20 cellular contexts compared by ENCODE assay signal in the genomic region with DNA sequence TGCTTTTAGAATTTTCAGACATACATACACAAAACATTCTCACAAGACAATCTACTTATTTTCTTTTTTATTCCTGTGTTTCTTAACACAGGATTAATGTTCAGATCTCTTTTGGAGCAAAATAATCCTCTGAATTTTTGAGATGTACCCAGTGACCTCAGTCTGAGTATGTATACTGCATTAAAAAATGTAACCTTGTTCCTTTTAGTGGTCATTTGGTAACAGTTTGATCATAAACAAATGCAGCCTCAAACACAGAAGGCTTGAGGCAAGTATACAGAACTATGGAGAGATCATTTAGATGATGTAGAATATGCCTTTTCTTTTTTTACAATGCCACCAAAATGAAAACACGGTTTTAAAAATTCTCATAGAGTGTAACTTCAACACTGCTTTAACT. TPM values are rescaled to one million over a fixed set of nuclear protein-coding genes. Genes with fewer than 3 reads are reported as not detected.
DNase-seq lines count a peak whose midpoint lies in the region; TF ChIP-seq lines count a peak whose summit lies in the region.
"Had no signal": no experiment of that assay in that cellular context is flagged by ENCODE, and none has a peak within 500 bp of the region (broad histone marks: within the 10 kb centered on the region; RNA-seq: fewer than 3 reads in every experiment).

No MANE protein-coding gene starts in this region.

- DNase-seq in T-helper 1 cell (no peak), HCEC 1CT (peak; percentile 44), brain microvascular endothelial cell (no peak), osteocyte (ENCODE audit: extremely low spot score, unreplicated experiment) (no peak), Ammon's horn (ENCODE audit: low spot score) (no peak), A172 (ENCODE audit: low spot score) (no peak), NCI-H69 (lab: John Stamatoyannopoulos, UW) (no peak)
- DNase-seq: activated CD4-positive, alpha-beta T cell treated with anti-CD3 and anti-CD28 coated beads, Interleukin-2, amount 50 U/mL, for 48 hours; C1 segment of cervical spinal cord; endodermal cell; Kasumi-1; lower lobe of right lung; naive B cell; NCI-H1417 treated with DMSO at 0.1 percent for 48 hours; Peyer's patch; spleen; testis had no signal

- in situ Hi-C loops in brain microvascular endothelial cell (cut with HindIII; ENCODE audit: low pct_ligation_motif_present, low sequenced_read_pairs) = loop anchor here (25.0 kb wide), 2 partner anchors 143 to 243 kb away; no protein-coding TSS in a partner anchor

- H3K36me3 Mint-ChIP-seq in T-helper 1 cell treated with Interleukin-12 subunit alpha and Interleukin-12 subunit beta and Interleukin-4 antibody, amounts not matched to agents 30 μg/mL and 1 μg/mL, for 36 hours (ENCODE audit: low read depth) = peaks cover 19% of the 10 kb centered on the region
- H3K36me3 Mint-ChIP-seq in osteocyte (ENCODE audit: unreplicated experiment) = peaks cover 2% of the 10 kb centered on the region

- H3K4me3 Mint-ChIP-seq in T-helper 1 cell treated with Interleukin-12 subunit alpha and Interleukin-12 subunit beta and Interleukin-4 antibody, amounts not matched to agents 30 μg/mL and 1 μg/mL, for 36 hours = peak overlapping the region; percentile 37
- H3K4me3 Mint-ChIP-seq in osteocyte (ENCODE audit: unreplicated experiment) = no peak overlapping the region
- H3K4me3 Mint-ChIP-seq: endodermal cell, naive B cell had no signal

- peaks cover 65% of the 10 kb centered on the region for H3K4me1 Mint-ChIP-seq in T-helper 1 cell treated with Interleukin-12 subunit alpha and Interleukin-12 subunit beta and Interleukin-4 antibody, amounts not matched to agents 30 μg/mL and 1 μg/mL, for 36 hours (ENCODE audit: low read depth)
- peaks cover 74% of the 10 kb centered on the region for H3K4me1 Mint-ChIP-seq in osteocyte (ENCODE audit: unreplicated experiment)

- no peaks in the 10 kb centered on the region for H3K27me3 Mint-ChIP-seq in T-helper 1 cell treated with Interleukin-12 subunit alpha and Interleukin-12 subunit beta and Interleukin-4 antibody, amounts not matched to agents 30 μg/mL and 1 μg/mL, for 36 hours (ENCODE audit: low read depth)
- H3K27me3 Mint-ChIP-seq in osteocyte (ENCODE audit: unreplicated experiment) = no peaks in the 10 kb centered on the region
- H3K27me3 Mint-ChIP-seq: naive B cell had no signal

- no peak overlapping the region for H3K27ac Mint-ChIP-seq in T-helper 1 cell treated with Interleukin-12 subunit alpha and Interleukin-12 subunit beta and Interleukin-4 antibody, amounts not matched to agents 30 μg/mL and 1 μg/mL, for 36 hours
- H3K27ac Mint-ChIP-seq in osteocyte (ENCODE audit: unreplicated experiment) = peak overlapping the region; percentile 54
- H3K27ac Mint-ChIP-seq: activated T-helper 2 cell treated with anti-CD3 and anti-CD28 coated beads, Interferon-gamma antibody, Interleukin-2, Interleukin-4, amounts not matched to agents 10 μg/mL and 5 μg/mL and 100 μg/mL, durations not matched to agents 14 hours and 24 hours and 36 hours; endodermal cell had no signal

- H3K27ac ChIP-seq in brain microvascular endothelial cell = peak overlapping the region; percentile 94
- H3K27ac ChIP-seq: 22Rv1, lower lobe of right lung, Peyer's patch, testis had no signal

- TF ChIP-seq CTCF in brain microvascular endothelial cell (IDR thresholded peaks at IDR 0.05; ENCODE audit: low read depth, low read length, missing control alignments) = no peak
- no peak for TF ChIP-seq CTCF in osteocyte (IDR thresholded peaks at IDR 0.05)

- H3K27me3 ChIP-seq in brain microvascular endothelial cell (replicated peaks) = no peaks in the 10 kb centered on the region
- H3K27me3 ChIP-seq: Peyer's patch, spleen, testis had no signal

- H3K4me3 ChIP-seq in brain microvascular endothelial cell (ENCODE audit: low read depth, low read length) = peak overlapping the region; percentile 77
- H3K4me3 ChIP-seq: lower lobe of right lung, Peyer's patch, spleen, testis had no signal

- peaks cover 33% of the 10 kb centered on the region for H3K36me3 ChIP-seq in brain microvascular endothelial cell (replicated peaks)
- H3K36me3 ChIP-seq: lower lobe of right lung, Peyer's patch, spleen had no signal

- no peaks in the 10 kb centered on the region for H3K9me3 Mint-ChIP-seq in T-helper 1 cell treated with Interleukin-12 subunit alpha and Interleukin-12 subunit beta and Interleukin-4 antibody, amounts not matched to agents 30 μg/mL and 1 μg/mL, for 36 hours
- no peaks in the 10 kb centered on the region for H3K9me3 Mint-ChIP-seq in osteocyte (ENCODE audit: unreplicated experiment)
- H3K9me3 Mint-ChIP-seq: activated T-helper 2 cell treated with anti-CD3 and anti-CD28 coated beads, Interferon-gamma antibody, Interleukin-2, Interleukin-4, amounts not matched to agents 10 μg/mL and 5 μg/mL and 100 μg/mL, durations not matched to agents 14 hours and 24 hours and 36 hours; endodermal cell had no signal

RNA-seq across cellular contexts. Expression of a gene that starts 9.7 kb away (rescaled TPM):
- 326 and 332 TPM in 2 replicates for total RNA-seq in osteocyte
- total RNA-seq in A172 (2014; rRNA removed; shearing (Covaris generic)) = 226 and 236 TPM in 2 replicates

RNA-seq across cellular contexts. Expression of a gene that starts 57.2 kb away (rescaled TPM):
- total RNA-seq in osteocyte = 8.9 and 9.1 TPM in 2 replicates
- total RNA-seq in A172 (2014; rRNA removed; shearing (Covaris generic)) = 33.0 and 36.3 TPM in 2 replicates
